In the genomic region with DNA sequence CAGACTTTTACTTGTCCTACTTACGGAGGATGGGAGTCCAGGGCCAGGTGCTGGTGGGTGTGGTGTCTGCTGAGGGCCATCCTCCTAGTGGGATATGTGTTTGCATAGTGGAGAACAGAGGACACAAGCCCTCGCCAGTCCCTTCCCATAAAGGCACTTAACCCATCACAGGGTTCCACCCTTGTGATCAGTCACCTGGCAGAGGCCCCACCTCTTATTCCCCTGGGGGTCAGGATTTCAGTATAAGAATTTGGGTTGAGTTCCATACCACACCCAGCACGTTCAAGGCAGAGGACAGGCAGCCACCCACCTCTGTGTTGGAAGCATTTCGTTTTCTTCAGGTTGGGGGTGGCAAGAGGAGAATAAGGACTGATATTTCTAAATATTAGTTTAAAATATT, we compare ENCODE assay signal across 26 cellular contexts.
"Had no signal": no experiment of that assay in that cellular context is flagged by ENCODE, and none has a peak within 500 bp of the region (broad histone marks: within the 10 kb centered on the region; RNA-seq: fewer than 3 reads in every experiment).

No MANE protein-coding gene starts in this region.

- H3K36me3 Mint-ChIP-seq: activated CD8-positive, alpha-beta memory T cell treated with anti-CD3 and anti-CD28 coated beads, Interleukin-2, amount 10 ng/mL, durations not matched to agents 7 days and 5 days; activated naive CD4-positive, alpha-beta T cell treated with anti-CD3 and anti-CD28 coated beads, Interleukin-2, amount 50 U/mL, for 24 hours had no signal

- H3K27ac ChIP-seq: breast epithelium, KMS-11, Peyer's patch, RWPE1, SJSA1 had no signal

- H3K27me3 ChIP-seq: breast epithelium, Peyer's patch, SJSA1 had no signal

- H3K4me3 ChIP-seq: breast epithelium, Peyer's patch, SJSA1 had no signal

- H3K4me1 Mint-ChIP-seq: activated B cell treated with CpG ODN at 0.5 μM for 24 hours; activated CD4-positive, alpha-beta T cell treated with anti-CD3 and anti-CD28 coated beads, Interleukin-2, amount 10 ng/mL, durations not matched to agents 24 days and 14 days; activated CD8-positive, alpha-beta memory T cell treated with anti-CD3 and anti-CD28 coated beads, Interleukin-2, amount 10 ng/mL, durations not matched to agents 7 days and 5 days; activated naive CD4-positive, alpha-beta T cell treated with anti-CD3 and anti-CD28 coated beads, Interleukin-2, amount 50 U/mL, for 24 hours had no signal

- H3K36me3 ChIP-seq: breast epithelium had no signal

- H3K9me3 ChIP-seq: breast epithelium, Peyer's patch, SJSA1 had no signal

- H3K4me3 Mint-ChIP-seq: activated B cell treated with CpG ODN at 0.5 μM for 24 hours; activated CD4-positive, alpha-beta T cell treated with anti-CD3 and anti-CD28 coated beads, Interleukin-2, amount 10 ng/mL, durations not matched to agents 24 days and 14 days; activated CD8-positive, alpha-beta memory T cell treated with anti-CD3 and anti-CD28 coated beads, Interleukin-2, amount 10 ng/mL, durations not matched to agents 7 days and 5 days; activated naive CD4-positive, alpha-beta T cell treated with anti-CD3 and anti-CD28 coated beads, Interleukin-2, amount 50 U/mL, for 24 hours; activated T-cell treated with anti-CD3 and anti-CD28 coated beads, Interleukin-2, amount 50 U/mL, for 24 hours; activated T-helper 1 cell treated with anti-CD3 and anti-CD28 coated beads, Interleukin-12 subunit alpha, Interleukin-12 subunit beta, Interleukin-2, Interleukin-4 antibody, amounts not matched to agents 30 ng/mL and 10 ng/mL and 1 ng/mL, durations not matched to agents 14 hours and 24 hours and 36 hours; T-helper 1 cell treated with Interleukin-12 subunit alpha and Interleukin-12 subunit beta and Interleukin-4 antibody, amounts not matched to agents 30 μg/mL and 1 μg/mL, for 36 hours had no signal

- ATAC-seq: activated CD8-positive, alpha-beta memory T cell treated with anti-CD3 and anti-CD28 coated beads, Interleukin-2, amount 10 ng/mL, durations not matched to agents 7 days and 5 days; SK-N-SH treated with all-trans-retinoic acid at 6 μM for 48 hours had no signal

- H3K4me1 ChIP-seq: breast epithelium had no signal

- H3K9me3 Mint-ChIP-seq: activated B cell treated with CpG ODN at 0.5 μM for 24 hours; activated CD4-positive, alpha-beta T cell treated with anti-CD3 and anti-CD28 coated beads, Interleukin-2, amount 10 ng/mL, durations not matched to agents 24 days and 14 days; activated naive CD4-positive, alpha-beta T cell treated with anti-CD3 and anti-CD28 coated beads, Interleukin-2, amount 50 U/mL, for 24 hours; activated T-cell treated with anti-CD3 and anti-CD28 coated beads, Interleukin-2, amount 50 U/mL, for 24 hours; activated T-helper 1 cell treated with anti-CD3 and anti-CD28 coated beads, Interleukin-12 subunit alpha, Interleukin-12 subunit beta, Interleukin-2, Interleukin-4 antibody, amounts not matched to agents 30 ng/mL and 10 ng/mL and 1 ng/mL, durations not matched to agents 14 hours and 24 hours and 36 hours; T-helper 1 cell treated with Interleukin-12 subunit alpha and Interleukin-12 subunit beta and Interleukin-4 antibody, amounts not matched to agents 30 μg/mL and 1 μg/mL, for 36 hours had no signal

- H3K4me2 ChIP-seq: KMS-11 had no signal

- H3K9ac ChIP-seq: KMS-11 had no signal

- H3K27ac Mint-ChIP-seq: activated B cell treated with CpG ODN at 0.5 μM for 24 hours; activated CD4-positive, alpha-beta T cell treated with anti-CD3 and anti-CD28 coated beads, Interleukin-2, amount 10 ng/mL, durations not matched to agents 24 days and 14 days; activated CD8-positive, alpha-beta memory T cell treated with anti-CD3 and anti-CD28 coated beads, Interleukin-2, amount 10 ng/mL, durations not matched to agents 7 days and 5 days; activated naive CD4-positive, alpha-beta T cell treated with anti-CD3 and anti-CD28 coated beads, Interleukin-2, amount 50 U/mL, for 24 hours; activated T-cell treated with anti-CD3 and anti-CD28 coated beads, Interleukin-2, amount 50 U/mL, for 24 hours; activated T-helper 1 cell treated with anti-CD3 and anti-CD28 coated beads, Interleukin-12 subunit alpha, Interleukin-12 subunit beta, Interleukin-2, Interleukin-4 antibody, amounts not matched to agents 30 ng/mL and 10 ng/mL and 1 ng/mL, durations not matched to agents 14 hours and 24 hours and 36 hours; T-helper 1 cell treated with Interleukin-12 subunit alpha and Interleukin-12 subunit beta and Interleukin-4 antibody, amounts not matched to agents 30 μg/mL and 1 μg/mL, for 36 hours had no signal

- DNase-seq: activated B cell treated with CpG ODN at 0.5 μM for 24 hours; activated CD4-positive, alpha-beta T cell treated with anti-CD3 and anti-CD28 coated beads for 1 hour; activated CD4-positive, alpha-beta T cell treated with anti-CD3 and anti-CD28 coated beads, Interleukin-2, amount 10 ng/mL, durations not matched to agents 24 days and 14 days; activated CD4-positive, alpha-beta T cell treated with anti-CD3 and anti-CD28 coated beads, Interleukin-2, amount 50 U/mL, for 48 hours; activated CD8-positive, alpha-beta memory T cell treated with anti-CD3 and anti-CD28 coated beads, Interleukin-2, amount 10 ng/mL, durations not matched to agents 7 days and 5 days; activated effector memory CD4-positive, alpha-beta T cell treated with Interleukin-2 at 50 U/mL for 16 hours; activated naive CD4-positive, alpha-beta T cell; activated T-cell treated with anti-CD3 and anti-CD28 coated beads, Interleukin-2, amount 50 U/mL, for 24 hours; central memory CD4-positive, alpha-beta T cell; NCI-H1092; NCI-H1930; NCI-H2171; NCI-H2227 treated with DMSO at 0.1 percent for 48 hours; NCI-H524; NCI-H82; Peyer's patch; Right ventricle myocardium superior; SW 1271 had no signal
